ENCODE assay signal across 23 cellular contexts in the genomic region with DNA sequence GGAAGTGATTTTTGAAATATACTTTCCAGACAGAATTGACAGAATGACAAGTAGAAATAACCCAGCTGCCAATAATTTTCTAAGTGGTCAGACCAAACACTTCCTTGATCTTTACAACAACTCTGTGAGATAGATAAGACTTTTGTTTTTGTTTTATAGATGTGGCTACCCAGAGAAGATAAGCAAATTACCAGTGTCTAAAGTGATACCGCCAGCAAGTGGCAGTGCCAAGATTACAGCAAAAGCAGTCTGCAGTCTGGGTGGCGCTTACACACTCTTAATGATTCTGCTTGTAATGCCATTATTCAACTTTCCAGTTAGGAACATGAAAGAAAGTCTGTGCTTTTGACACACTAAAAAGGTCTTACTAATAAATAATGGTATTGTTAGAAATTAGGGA.
"Had no signal": no experiment of that assay in that cellular context is flagged by ENCODE, and none has a peak within 500 bp of the region (broad histone marks: within the 10 kb centered on the region; RNA-seq: fewer than 3 reads in every experiment).

No MANE protein-coding gene starts in this region.

- FAIRE-seq: colon, endothelial cell of umbilical vein had no signal

- ATAC-seq: activated CD8-positive, alpha-beta T cell treated with anti-CD3 and anti-CD28 coated beads, Interleukin-2, amount 10 ng/mL, durations not matched to agents 7 days and 5 days; effector memory CD8-positive, alpha-beta T cell; esophagus mucosa; psoas muscle; right lobe of liver; stimulated activated effector memory CD8-positive, alpha-beta T cell treated with anti-CD3 and anti-CD28 coated beads, Interleukin-12 subunit alpha, Interleukin-12 subunit beta, amount 100 ng/mL, for 72 hours; T-helper 17 cell had no signal

- H3K4me3 ChIP-seq: adrenal gland, ascending aorta, ovary, psoas muscle, right lobe of liver, skin epidermis, stomach, suprapubic skin, tibial nerve had no signal

- H3K27ac ChIP-seq: adrenal gland, ascending aorta, neutrophil, ovary, psoas muscle, right lobe of liver, skin epidermis, stomach, suprapubic skin, tibial nerve had no signal

- H3K4me1 ChIP-seq: adrenal gland, ascending aorta, psoas muscle, right lobe of liver, stomach, suprapubic skin had no signal

- DNase-seq: activated CD4-positive, alpha-beta T cell treated with anti-CD3 and anti-CD28 coated beads for 1 hour; activated CD4-positive, alpha-beta T cell treated with anti-CD3 and anti-CD28 coated beads, Interleukin-2, amount 50 U/mL, for 1 hour; activated CD8-positive, alpha-beta T cell treated with anti-CD3 and anti-CD28 coated beads, Interleukin-2, amount 10 ng/mL, durations not matched to agents 7 days and 5 days; adrenal gland; effector memory CD8-positive, alpha-beta T cell; foreskin melanocyte; immature natural killer cell; midbrain; ovary; psoas muscle; right lobe of liver; stimulated activated CD4-positive, alpha-beta T cell treated with anti-CD3 and anti-CD28 coated beads, Interleukin-2, amount 100 ng/mL, for 24 hours; stomach; T-helper 17 cell had no signal

- H3K9me3 ChIP-seq: adrenal gland, ascending aorta, neutrophil, ovary, psoas muscle, right lobe of liver, suprapubic skin, tibial nerve had no signal

- H3K36me3 ChIP-seq: adrenal gland, ascending aorta, neutrophil, ovary, right lobe of liver, stomach, suprapubic skin, tibial nerve had no signal

- H3K27me3 ChIP-seq: adrenal gland, ascending aorta, neutrophil, ovary, right lobe of liver, stomach, suprapubic skin, tibial nerve had no signal
